10 cellular contexts compared by ENCODE assay signal in genomic region chr2:64888591-64889309, GRCh38.
DNase-seq lines count a peak whose midpoint lies in the region; ATAC-seq and TF ChIP-seq lines count a peak whose summit lies in the region.
"Had no signal": no experiment of that assay in that cellular context is flagged by ENCODE, and none has a peak within 500 bp of the region (broad histone marks: within the 10 kb centered on the region; RNA-seq: fewer than 3 reads in every experiment).

No MANE protein-coding gene starts in this region.

- TF ChIP-seq CTCF in RWPE1 (conservative IDR thresholded peaks at IDR 0.05; ENCODE audit: low read depth) (peak; percentile 28; the same call in 1 of the 2 replicates), fibroblast of pulmonary artery (IDR thresholded peaks at IDR 0.05; ENCODE audit: low read length, missing control alignments) (peak; percentile 50), suprapubic skin (IDR thresholded peaks at IDR 0.05) (peak; percentile 21 to 27)

- H3K4me1 ChIP-seq in suprapubic skin = no peaks in the 10 kb centered on the region

- H3K36me3 Mint-ChIP-seq in activated CD8-positive, alpha-beta memory T cell treated with anti-CD3 and anti-CD28 coated beads, Interleukin-2, amount 10 ng/mL, durations not matched to agents 7 days and 5 days = no peaks in the 10 kb centered on the region
- no peaks in the 10 kb centered on the region for H3K36me3 Mint-ChIP-seq in natural killer cell treated with Interleukin-12 subunit alpha and Interleukin-12 subunit beta and Interleukin-15 and Interleukin-18, amount 100 ng/mL, for 72 hours

- no peak for TF ChIP-seq EP300 in suprapubic skin (IDR thresholded peaks at IDR 0.05)

- no peak overlapping the region for H3K4me3 Mint-ChIP-seq in activated CD8-positive, alpha-beta memory T cell treated with anti-CD3 and anti-CD28 coated beads, Interleukin-2, amount 10 ng/mL, durations not matched to agents 7 days and 5 days
- H3K4me3 Mint-ChIP-seq in natural killer cell treated with Interleukin-12 subunit alpha and Interleukin-12 subunit beta and Interleukin-15 and Interleukin-18, amount 100 ng/mL, for 72 hours = no peak overlapping the region
- H3K4me3 Mint-ChIP-seq: nephron had no signal

- DNase-seq in activated CD8-positive, alpha-beta memory T cell treated with anti-CD3 and anti-CD28 coated beads, Interleukin-2, amount 50 U/mL, for 48 hours = peak; percentile 25
- no peak for DNase-seq in activated CD8-positive, alpha-beta memory T cell treated with anti-CD3 and anti-CD28 coated beads, Interleukin-2, amount 10 ng/mL, durations not matched to agents 7 days and 5 days
- peak; percentile 83 for DNase-seq in RWPE1 (ENCODE audit: low spot score)
- peak; percentile 79 for DNase-seq in fibroblast of pulmonary artery (ENCODE audit: low read depth)
- peak in 1 of 2 donors; percentile 64 for DNase-seq in suprapubic skin (ENCODE audit: low spot score in 2 of 2)
- DNase-seq in natural killer cell treated with Interleukin-12 subunit alpha and Interleukin-12 subunit beta and Interleukin-15 and Interleukin-18, amount 100 ng/mL, for 72 hours (ENCODE audit: low spot score) = no peak
- DNase-seq in DMS79 treated with DMSO at 0.1 percent for 48 hours (lab: John Stamatoyannopoulos, UW) = no peak
- DNase-seq: NCI-H1436 had no signal

- H3K27me3 Mint-ChIP-seq in activated CD8-positive, alpha-beta memory T cell treated with anti-CD3 and anti-CD28 coated beads, Interleukin-2, amount 10 ng/mL, durations not matched to agents 7 days and 5 days = peaks cover 20% of the 10 kb centered on the region
- peaks cover 16 to 19% of the 10 kb centered on the region in 2 donors for H3K27me3 Mint-ChIP-seq in natural killer cell treated with Interleukin-12 subunit alpha and Interleukin-12 subunit beta and Interleukin-15 and Interleukin-18, amount 100 ng/mL, for 72 hours

- 67% methylated on average over 10 of the region's 11 CpGs for WGBS in suprapubic skin

- peaks cover 2% of the 10 kb centered on the region for H3K9me3 Mint-ChIP-seq in activated CD8-positive, alpha-beta memory T cell treated with anti-CD3 and anti-CD28 coated beads, Interleukin-2, amount 10 ng/mL, durations not matched to agents 7 days and 5 days (ENCODE audit: low read depth)
- H3K9me3 Mint-ChIP-seq in natural killer cell treated with Interleukin-12 subunit alpha and Interleukin-12 subunit beta and Interleukin-15 and Interleukin-18, amount 100 ng/mL, for 72 hours = no peaks in the 10 kb centered on the region

- H3K36me3 ChIP-seq in suprapubic skin = no peaks in the 10 kb centered on the region

- no peaks in the 10 kb centered on the region for H3K27me3 ChIP-seq in suprapubic skin

- CTCF ChIA-PET in activated CD8-positive, alpha-beta memory T cell treated with anti-CD3 and anti-CD28 coated beads, Interleukin-2, amount 10 ng/mL, durations not matched to agents 7 days and 5 days (lab: Charles Lee) = interaction anchor here (1.1 to 2.1 kb wide), 3 partner anchors 16 to 401 kb away, joined by 3 to 5 read pairs (median 3); no protein-coding TSS in a partner anchor
- CTCF ChIA-PET in RWPE1 (lab: Yijun Ruan, JAX) = interaction anchor here (0.6 to 2.1 kb wide), 5 partner anchors 138 to 1053 kb away, joined by 3 to 7 read pairs (median 3); no protein-coding TSS in a partner anchor

- no peak overlapping the region for H3K4me3 ChIP-seq in fibroblast of pulmonary artery (replicated peaks; ENCODE audit: low read depth, low read length)
- H3K4me3 ChIP-seq in suprapubic skin = no peak overlapping the region

- POLR2A ChIA-PET in RWPE1 (lab: Yijun Ruan, JAX; ENCODE audit: low non-redundant PET) = no interaction called here

- H3K27ac Mint-ChIP-seq in activated CD8-positive, alpha-beta memory T cell treated with anti-CD3 and anti-CD28 coated beads, Interleukin-2, amount 10 ng/mL, durations not matched to agents 7 days and 5 days = no peak overlapping the region
- H3K27ac Mint-ChIP-seq in natural killer cell treated with Interleukin-12 subunit alpha and Interleukin-12 subunit beta and Interleukin-15 and Interleukin-18, amount 100 ng/mL, for 72 hours = no peak overlapping the region
- H3K27ac Mint-ChIP-seq: nephron had no signal

- H3K4me1 Mint-ChIP-seq in activated CD8-positive, alpha-beta memory T cell treated with anti-CD3 and anti-CD28 coated beads, Interleukin-2, amount 10 ng/mL, durations not matched to agents 7 days and 5 days = no peaks in the 10 kb centered on the region
- H3K4me1 Mint-ChIP-seq in natural killer cell treated with Interleukin-12 subunit alpha and Interleukin-12 subunit beta and Interleukin-15 and Interleukin-18, amount 100 ng/mL, for 72 hours (ENCODE audit: low read depth in 2 of 2) = no peaks in the 10 kb centered on the region
- H3K4me1 Mint-ChIP-seq: nephron had no signal

- H3K9me3 ChIP-seq in suprapubic skin = no peaks in the 10 kb centered on the region

- H3K27ac ChIP-seq in RWPE1 (no peak overlapping the region), suprapubic skin (no peak overlapping the region)

- TF ChIP-seq POLR2A in suprapubic skin (IDR thresholded peaks at IDR 0.05) = no peak

- ATAC-seq in activated CD8-positive, alpha-beta memory T cell treated with anti-CD3 and anti-CD28 coated beads, Interleukin-2, amount 10 ng/mL, durations not matched to agents 7 days and 5 days = no peak
- no peak for ATAC-seq in GM18858 (IDR thresholded peaks at IDR 0.05; ENCODE audit: unreplicated experiment)
- ATAC-seq in natural killer cell treated with Interleukin-12 subunit alpha and Interleukin-12 subunit beta and Interleukin-15 and Interleukin-18, amount 100 ng/mL, for 72 hours = no peak

Comparison
In these comparisons a context has a peak if more than half of its experiments do, and no peak if none do; other contexts are left out.
1. DNase-seq: peak in activated CD8-positive, alpha-beta memory T cell treated with anti-CD3 and anti-CD28 coated beads, Interleukin-2, amount 50 U/mL, for 48 hours (single experiment), RWPE1 (single experiment) and fibroblast of pulmonary artery (single experiment); none in activated CD8-positive, alpha-beta memory T cell treated with anti-CD3 and anti-CD28 coated beads, Interleukin-2, amount 10 ng/mL, durations not matched to agents 7 days and 5 days (single experiment), natural killer cell treated with Interleukin-12 subunit alpha and Interleukin-12 subunit beta and Interleukin-15 and Interleukin-18, amount 100 ng/mL, for 72 hours (single experiment) and DMS79 treated with DMSO at 0.1 percent for 48 hours (single experiment).
2. Peak in every context shown above with its lines, with median percentiles within 50 percentile points of each other: CTCF ChIP-seq.